Comparison of ENCODE assay signal across 2 cellular contexts in the genomic region with DNA sequence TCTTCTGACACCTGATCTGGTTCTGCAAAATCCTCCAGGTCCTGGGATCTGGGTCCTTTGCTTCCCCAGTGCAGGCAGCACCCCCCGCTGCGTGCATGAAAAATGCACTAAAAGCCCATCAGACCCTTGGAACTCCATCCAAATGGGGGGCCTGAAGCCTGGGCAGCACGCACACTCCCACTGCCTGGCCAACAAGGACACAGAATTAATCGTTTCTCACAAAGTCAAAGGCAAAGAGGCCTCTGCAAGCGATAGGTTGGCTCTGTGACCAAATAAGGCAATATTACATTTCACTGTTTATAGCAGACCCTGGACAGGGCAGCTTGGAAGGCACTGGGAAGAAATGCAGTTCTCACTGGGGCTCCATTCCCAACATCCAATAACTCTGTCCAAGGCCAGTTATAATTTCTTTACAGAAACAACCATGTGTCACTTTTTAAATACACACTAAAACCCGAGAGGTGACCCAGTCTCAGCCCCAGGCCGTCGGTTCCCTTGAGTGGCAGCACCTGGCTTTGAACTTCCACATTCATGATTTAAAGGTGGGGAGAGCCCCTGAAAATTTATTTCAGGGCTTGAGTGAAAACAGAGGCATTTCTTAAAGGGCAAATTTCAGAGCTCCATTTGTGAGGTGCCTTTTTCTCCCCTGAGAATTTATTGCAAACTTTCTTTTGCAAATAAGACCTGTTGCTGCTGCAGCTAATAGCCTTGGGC.
TF ChIP-seq lines count a peak whose summit lies in the region.

No MANE protein-coding gene starts in this region.

TF ChIP-seq in HepG2, 621 proteins besides CTCF, POLR2A, EP300 and RAD21:
- peak; percentile 62; the same call in 1 of the 2 replicates for TF ChIP-seq SRF (IDR thresholded peaks at IDR 0.05; ENCODE audit: low read depth, low read length)
- TF ChIP-seq, protein P1, sequence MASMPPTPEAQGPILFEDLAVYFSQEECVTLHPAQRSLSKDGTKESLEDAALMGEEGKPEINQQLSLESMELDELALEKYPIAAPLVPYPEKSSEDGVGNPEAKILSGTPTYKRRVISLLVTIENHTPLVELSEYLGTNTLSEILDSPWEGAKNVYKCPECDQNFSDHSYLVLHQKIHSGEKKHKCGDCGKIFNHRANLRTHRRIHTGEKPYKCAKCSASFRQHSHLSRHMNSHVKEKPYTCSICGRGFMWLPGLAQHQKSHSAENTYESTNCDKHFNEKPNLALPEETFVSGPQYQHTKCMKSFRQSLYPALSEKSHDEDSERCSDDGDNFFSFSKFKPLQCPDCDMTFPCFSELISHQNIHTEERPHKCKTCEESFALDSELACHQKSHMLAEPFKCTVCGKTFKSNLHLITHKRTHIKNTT (CRISPR knock-in tag; IDR thresholded peaks at IDR 0.05), result no peak

TF ChIP-seq in WTC11, 78 proteins besides CTCF, POLR2A, EP300 and RAD21:
- TF ChIP-seq TEAD1 (CRISPR knock-in tag; IDR thresholded peaks at IDR 0.05) (no peak), FOXK1 (CRISPR knock-in tag; IDR thresholded peaks at IDR 0.05) (no peak), CREM (CRISPR knock-in tag; IDR thresholded peaks at IDR 0.05) (no peak), JAZF1 (CRISPR knock-in tag; IDR thresholded peaks at IDR 0.05) (no peak), EMX1 (CRISPR knock-in tag; IDR thresholded peaks at IDR 0.05) (no peak)
